ENCODE assay signal across 1 cellular context in genomic region chr5:168425997-168426863, GRCh38.
TF ChIP-seq lines count a peak whose summit lies in the region.

No MANE protein-coding gene starts in this region.

TF ChIP-seq in IMR-90, 13 proteins besides CTCF, POLR2A, EP300 and RAD21 (continued from another document):
- TF ChIP-seq ELK1 (IDR thresholded peaks at IDR 0.05; ENCODE audit: borderline replicate concordance, low read depth, low read length) (no peak), MAFK (IDR thresholded peaks at IDR 0.05; ENCODE audit: low read depth, low read length) (no peak), RFX5 (IDR thresholded peaks at IDR 0.05; ENCODE audit: low read depth, low read length) (no peak), CHD1 (IDR thresholded peaks at IDR 0.05; ENCODE audit: low read depth, low read length) (no peak), CEBPB (IDR thresholded peaks at IDR 0.05; ENCODE audit: low read depth, low read length) (no peak)
